Comparison of ENCODE assay signal across 18 cellular contexts in genomic region chr11:6371825-6372224, GRCh38. TPM values are rescaled to one million over a fixed set of nuclear protein-coding genes. Genes with fewer than 3 reads are reported as not detected.
"Had no signal": no experiment of that assay in that cellular context is flagged by ENCODE, and none has a peak within 500 bp of the region (broad histone marks: within the 10 kb centered on the region; RNA-seq: fewer than 3 reads in every experiment).

No MANE protein-coding gene starts in this region.

- H3K79me2 ChIP-seq: hepatocyte had no signal

- H3K9me3 ChIP-seq: spleen, tibial artery, upper lobe of right lung, vagina had no signal

- H3K4me3 ChIP-seq: coronary artery, hepatocyte, spleen, tibial artery, upper lobe of right lung, vagina had no signal

- H3K4me3 Mint-ChIP-seq: naive thymus-derived CD8-positive, alpha-beta T cell; stimulated activated memory B cell treated with anti-CD40 and anti-IgM and Interleukin-4, amounts not matched to agents 10 μg/mL and 1 μg/mL and 100 μg/mL, for 72 hours; stimulated activated naive CD8-positive, alpha-beta T cell treated with anti-CD3 and anti-CD28 coated beads, Interleukin-15, Interleukin-2, amounts not matched to agents 100 ng/mL and 50 ng/mL, for 24 hours had no signal

- H3K27me3 ChIP-seq: hepatocyte, spleen, upper lobe of right lung, vagina had no signal

- DNase-seq: effector CD4-positive, alpha-beta T cell; foreskin melanocyte; head of caudate nucleus; naive thymus-derived CD8-positive, alpha-beta T cell; posterior cingulate gyrus; spleen; stimulated activated CD4-positive, alpha-beta T cell treated with anti-CD3 and anti-CD28 coated beads, Interleukin-15, amount 100 ng/mL, for 24 hours; stimulated activated CD4-positive, alpha-beta T cell treated with anti-CD3 and anti-CD28 coated beads, Interleukin-1b, Interleukin-23, amount 100 ng/mL, for 48 hours; stimulated activated CD4-positive, alpha-beta T cell treated with anti-CD3 and anti-CD28 coated beads, Interleukin-4, amount 100 ng/mL, for 24 hours; upper lobe of right lung had no signal

- H3K9me3 Mint-ChIP-seq: naive thymus-derived CD8-positive, alpha-beta T cell; stimulated activated memory B cell treated with anti-CD40 and anti-IgM and Interleukin-4, amounts not matched to agents 10 μg/mL and 1 μg/mL and 100 μg/mL, for 72 hours; stimulated activated naive CD8-positive, alpha-beta T cell treated with anti-CD3 and anti-CD28 coated beads, Interleukin-15, Interleukin-2, amounts not matched to agents 100 ng/mL and 50 ng/mL, for 24 hours had no signal

- H3K4me2 ChIP-seq: hepatocyte had no signal

- H3K27me3 Mint-ChIP-seq: naive thymus-derived CD8-positive, alpha-beta T cell; stimulated activated memory B cell treated with anti-CD40 and anti-IgM and Interleukin-4, amounts not matched to agents 10 μg/mL and 1 μg/mL and 100 μg/mL, for 72 hours; stimulated activated naive CD8-positive, alpha-beta T cell treated with anti-CD3 and anti-CD28 coated beads, Interleukin-15, Interleukin-2, amounts not matched to agents 100 ng/mL and 50 ng/mL, for 24 hours had no signal

- H3K4me1 Mint-ChIP-seq: stimulated activated memory B cell treated with anti-CD40 and anti-IgM and Interleukin-4, amounts not matched to agents 10 μg/mL and 1 μg/mL and 100 μg/mL, for 72 hours had no signal

- H3K4me1 ChIP-seq: spleen, tibial artery, upper lobe of right lung, vagina had no signal

- ATAC-seq: naive thymus-derived CD8-positive, alpha-beta T cell; sciatic nerve; stimulated activated memory B cell treated with anti-CD40 and anti-IgM and Interleukin-4, amounts not matched to agents 10 μg/mL and 1 μg/mL and 100 μg/mL, for 72 hours; upper lobe of right lung had no signal

- H3K36me3 Mint-ChIP-seq: naive thymus-derived CD8-positive, alpha-beta T cell; stimulated activated memory B cell treated with anti-CD40 and anti-IgM and Interleukin-4, amounts not matched to agents 10 μg/mL and 1 μg/mL and 100 μg/mL, for 72 hours had no signal

- H3K36me3 ChIP-seq: spleen, tibial artery, upper lobe of right lung, vagina had no signal

- H3K27ac ChIP-seq: coronary artery, hepatocyte, spleen, tibial artery, upper lobe of right lung, vagina had no signal

- H3K27ac Mint-ChIP-seq: naive thymus-derived CD8-positive, alpha-beta T cell; stimulated activated memory B cell treated with anti-CD40 and anti-IgM and Interleukin-4, amounts not matched to agents 10 μg/mL and 1 μg/mL and 100 μg/mL, for 72 hours; stimulated activated naive CD8-positive, alpha-beta T cell treated with anti-CD3 and anti-CD28 coated beads, Interleukin-15, Interleukin-2, amounts not matched to agents 100 ng/mL and 50 ng/mL, for 24 hours had no signal

RNA-seq across cellular contexts. Expression of gene CAVIN3, which starts 51.5 kb away (rescaled TPM):
- total RNA-seq: naive thymus-derived CD8-positive, alpha-beta T cell had no signal
- polyA plus RNA-seq: naive thymus-derived CD8-positive, alpha-beta T cell; neural cell had no signal
